In the genomic region with DNA sequence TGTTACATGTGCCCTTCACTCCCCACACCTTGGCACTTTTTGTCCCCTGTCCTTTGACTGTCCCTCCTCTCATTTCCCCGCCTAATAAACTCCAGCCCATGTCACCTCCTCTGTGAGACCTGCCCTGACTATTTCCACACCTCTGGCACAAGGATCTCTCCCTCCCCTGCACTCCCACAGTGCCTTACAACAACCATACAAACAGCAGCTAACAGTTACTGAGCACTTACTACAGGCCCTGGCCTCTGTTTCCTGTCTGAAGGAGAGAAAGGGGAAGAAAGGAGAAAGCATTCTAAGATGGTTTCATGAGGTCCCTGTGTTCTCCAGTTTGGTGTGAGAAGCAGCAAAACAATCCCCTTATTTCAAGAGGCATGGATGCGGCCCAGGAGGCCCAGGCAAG, we compare ENCODE assay signal across 27 cellular contexts. TPM values are rescaled to one million over a fixed set of nuclear protein-coding genes. Genes with fewer than 3 reads are reported as not detected.
DNase-seq lines count a peak whose midpoint lies in the region; ATAC-seq and TF ChIP-seq lines count a peak whose summit lies in the region.
"Had no signal": no experiment of that assay in that cellular context is flagged by ENCODE, and none has a peak within 500 bp of the region (broad histone marks: within the 10 kb centered on the region; RNA-seq: fewer than 3 reads in every experiment).

No MANE protein-coding gene starts in this region.

- H3K4me3 ChIP-seq in HL-60 (replicated peaks; ENCODE audit: insufficient read depth, low read length), result no peak overlapping the region
- no peak overlapping the region for H3K4me3 ChIP-seq in WERI-Rb-1 (ENCODE audit: low read depth, low read length)
- no peak overlapping the region for H3K4me3 ChIP-seq in thymus (ENCODE audit: low read length)
- no peak overlapping the region for H3K4me3 ChIP-seq in gastroesophageal sphincter
- H3K4me3 ChIP-seq: heart right ventricle, testis, vagina had no signal

- no peak overlapping the region for H3K27ac Mint-ChIP-seq in stimulated activated effector memory CD8-positive, alpha-beta T cell treated with anti-CD3 and anti-CD28 coated beads, Interleukin-12 subunit alpha, Interleukin-12 subunit beta, amount 100 ng/mL, for 72 hours
- H3K27ac Mint-ChIP-seq: activated CD4-positive, alpha-beta T cell treated with anti-CD3 and anti-CD28 coated beads for 36 hours; CD8-positive, alpha-beta memory T cell had no signal

- no peak for TF ChIP-seq EP300 in gastroesophageal sphincter (IDR thresholded peaks at IDR 0.05)

- ATAC-seq in gastroesophageal sphincter, result no peak
- no peak for ATAC-seq in stimulated activated effector memory CD8-positive, alpha-beta T cell treated with anti-CD3 and anti-CD28 coated beads, Interleukin-12 subunit alpha, Interleukin-12 subunit beta, amount 100 ng/mL, for 72 hours
- no peak for ATAC-seq in HG02852 (IDR thresholded peaks at IDR 0.05; ENCODE audit: unreplicated experiment)
- ATAC-seq: activated CD4-positive, alpha-beta T cell treated with anti-CD3 and anti-CD28 coated beads for 36 hours; heart right ventricle had no signal

- no peak overlapping the region for H3K4me3 Mint-ChIP-seq in stimulated activated effector memory CD8-positive, alpha-beta T cell treated with anti-CD3 and anti-CD28 coated beads, Interleukin-12 subunit alpha, Interleukin-12 subunit beta, amount 100 ng/mL, for 72 hours
- H3K4me3 Mint-ChIP-seq: activated CD4-positive, alpha-beta T cell treated with anti-CD3 and anti-CD28 coated beads for 36 hours; CD8-positive, alpha-beta memory T cell had no signal

- H3K27me3 ChIP-seq in HL-60 (ENCODE audit: insufficient read depth, poor library complexity, severe bottlenecking) (no peaks in the 10 kb centered on the region), WERI-Rb-1 (ENCODE audit: insufficient read depth, low read depth, severe bottlenecking) (no peaks in the 10 kb centered on the region), thymus (ENCODE audit: control insufficient read depth, insufficient read depth) (no peaks in the 10 kb centered on the region), gastroesophageal sphincter (peaks cover 15% of the 10 kb centered on the region)
- H3K27me3 ChIP-seq: brain microvascular endothelial cell, testis, vagina had no signal

- TF ChIP-seq CTCF in HL-60 (IDR thresholded peaks at IDR 0.05; ENCODE audit: insufficient read depth, low read length) (no peak), WERI-Rb-1 (IDR thresholded peaks at IDR 0.05; ENCODE audit: low read depth, low read length) (no peak), gastroesophageal sphincter (IDR thresholded peaks at IDR 0.05) (no peak)

- peak overlapping the region; percentile 86 for H3K27ac ChIP-seq in HL-60 (replicated peaks)
- H3K27ac ChIP-seq in WERI-Rb-1, result peak overlapping the region; percentile 90
- peak overlapping the region; percentile 25 for H3K27ac ChIP-seq in thymus (ENCODE audit: low read depth)
- no peak overlapping the region for H3K27ac ChIP-seq in gastroesophageal sphincter
- H3K27ac ChIP-seq: brain microvascular endothelial cell, heart right ventricle, RWPE1, testis, vagina had no signal

- DNase-seq in HL-60 (ENCODE audit: low read depth in 1 of 2, low spot score in 1 of 2) (peak in 1 of 2 experiments; percentile 90), NOMO-1 treated with DMSO at 0.1 percent for 48 hours (lab: John Stamatoyannopoulos, UW; ENCODE audit: unreplicated experiment) (peak; percentile 95), WERI-Rb-1 (no peak)
- DNase-seq in stimulated activated effector memory CD8-positive, alpha-beta T cell treated with anti-CD3 and anti-CD28 coated beads, Interleukin-12 subunit alpha, Interleukin-12 subunit beta, amount 100 ng/mL, for 72 hours (ENCODE audit: low spot score in 2 of 2), result no peak
- DNase-seq: activated CD4-positive, alpha-beta T cell treated with anti-CD3 and anti-CD28 coated beads for 36 hours; activated CD8-positive, alpha-beta memory T cell treated with anti-CD3 and anti-CD28 coated beads for 24 hours; activated gamma-delta T cell; activated T-cell treated with anti-CD3 and anti-CD28 coated beads, Interleukin-2, amount 50 U/mL, for 1 hour; brain microvascular endothelial cell; CD8-positive, alpha-beta memory T cell; heart right ventricle; mammary epithelial cell; NCI-H146; nucleus accumbens; SK-N-SH; stimulated activated CD4-positive, alpha-beta T cell treated with anti-CD3 and anti-CD28 coated beads, Interleukin-2, amount 100 ng/mL, for 48 hours; stimulated activated naive CD4-positive, alpha-beta T cell treated with Interleukin-2 at 50 U/mL for 16 hours; T-helper 9 cell; testis had no signal

- H3K4me1 ChIP-seq in thymus (ENCODE audit: control insufficient read depth, insufficient read depth, low read length) (peaks cover 25% of the 10 kb centered on the region), gastroesophageal sphincter (no peaks in the 10 kb centered on the region)
- H3K4me1 ChIP-seq: testis, vagina had no signal

- H3K36me3 ChIP-seq in WERI-Rb-1 (no peaks in the 10 kb centered on the region), thymus (ENCODE audit: control insufficient read depth, insufficient read depth) (no peaks in the 10 kb centered on the region), gastroesophageal sphincter (no peaks in the 10 kb centered on the region)
- H3K36me3 ChIP-seq: brain microvascular endothelial cell, heart right ventricle, vagina had no signal

- H3K9me3 ChIP-seq in WERI-Rb-1 (ENCODE audit: severe bottlenecking), result no peaks in the 10 kb centered on the region
- no peaks in the 10 kb centered on the region for H3K9me3 ChIP-seq in thymus (ENCODE audit: control insufficient read depth)
- H3K9me3 ChIP-seq in gastroesophageal sphincter, result no peaks in the 10 kb centered on the region
- H3K9me3 ChIP-seq: heart right ventricle, SK-N-SH, testis, vagina had no signal

- no peaks in the 10 kb centered on the region for H3K4me1 Mint-ChIP-seq in stimulated activated effector memory CD8-positive, alpha-beta T cell treated with anti-CD3 and anti-CD28 coated beads, Interleukin-12 subunit alpha, Interleukin-12 subunit beta, amount 100 ng/mL, for 72 hours
- H3K4me1 Mint-ChIP-seq: activated CD4-positive, alpha-beta T cell treated with anti-CD3 and anti-CD28 coated beads for 36 hours; CD8-positive, alpha-beta memory T cell had no signal

- no peaks in the 10 kb centered on the region for H3K9me3 Mint-ChIP-seq in stimulated activated effector memory CD8-positive, alpha-beta T cell treated with anti-CD3 and anti-CD28 coated beads, Interleukin-12 subunit alpha, Interleukin-12 subunit beta, amount 100 ng/mL, for 72 hours
- H3K9me3 Mint-ChIP-seq: CD8-positive, alpha-beta memory T cell had no signal

- 66% methylated on average over 2 of the region's 2 CpGs for WGBS in thymus
- WGBS in gastroesophageal sphincter (ENCODE audit: low coverage in 1 of 2), 2 donors, result 0 to 43% methylated on average over 1 to 2 of the region's 2 CpGs

- H3K36me3 Mint-ChIP-seq in stimulated activated effector memory CD8-positive, alpha-beta T cell treated with anti-CD3 and anti-CD28 coated beads, Interleukin-12 subunit alpha, Interleukin-12 subunit beta, amount 100 ng/mL, for 72 hours, result no peaks in the 10 kb centered on the region
- H3K36me3 Mint-ChIP-seq: CD8-positive, alpha-beta memory T cell had no signal

- no peak for TF ChIP-seq POLR2A in gastroesophageal sphincter (IDR thresholded peaks at IDR 0.05)

RNA-seq across cellular contexts. Expression of a gene that starts 20.0 kb away (rescaled TPM):
- 2.9 TPM for polyA plus RNA-seq in thymus
- total RNA-seq in gastroesophageal sphincter, result under 1 TPM in 1 of 4 donors, not detected in 3; 0.30 TPM
- total RNA-seq: activated CD4-positive, alpha-beta T cell treated with anti-CD3 and anti-CD28 coated beads for 36 hours; CD8-positive, alpha-beta memory T cell; epithelial cell of proximal tubule; fibroblast of villous mesenchyme; M059J; mammary epithelial cell had no signal
- polyA plus RNA-seq: CD8-positive, alpha-beta memory T cell; mammary epithelial cell; SK-N-SH had no signal

Comparison
In these comparisons a context has a peak if more than half of its experiments do, and no peak if none do; other contexts are left out.
1. H3K27ac ChIP-seq: peak in HL-60 (single experiment), WERI-Rb-1 (single experiment) and thymus (single experiment); none in gastroesophageal sphincter (0 of 4).